Comparison of ENCODE assay signal across 24 cellular contexts in the genomic region with DNA sequence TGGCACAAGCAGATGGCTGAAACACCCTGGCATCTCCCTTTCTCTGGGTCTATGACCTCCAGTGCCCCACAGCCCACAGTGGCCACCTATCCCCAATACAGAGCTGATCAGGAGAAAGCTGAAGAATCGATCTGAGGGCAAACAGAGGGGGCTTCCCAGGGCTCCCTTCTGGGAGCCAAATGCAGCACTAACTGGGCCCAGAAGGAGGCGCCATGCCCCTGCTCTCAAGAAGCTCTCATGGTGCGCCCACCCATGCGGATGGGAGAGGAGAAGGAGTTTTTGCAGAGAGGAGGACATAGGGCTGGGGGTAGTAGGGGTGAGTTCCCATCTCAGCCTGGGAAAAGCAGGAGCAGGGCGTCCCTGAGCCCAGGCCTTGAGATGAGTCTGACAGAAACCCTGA.
DNase-seq lines count a peak whose midpoint lies in the region; ATAC-seq and TF ChIP-seq lines count a peak whose summit lies in the region.
"Had no signal": no experiment of that assay in that cellular context is flagged by ENCODE, and none has a peak within 500 bp of the region (broad histone marks: within the 10 kb centered on the region; RNA-seq: fewer than 3 reads in every experiment).

No MANE protein-coding gene starts in this region.

- no peaks in the 10 kb centered on the region for H3K9me2 ChIP-seq in DOHH2 (replicated peaks; ENCODE audit: control insufficient read depth, low read length)
- peaks cover 11% of the 10 kb centered on the region; the same call in 1 of the 2 replicates for H3K9me2 ChIP-seq in GM23338 (ENCODE audit: insufficient read depth)

- peak; percentile 41 for DNase-seq in GM23338 (ENCODE audit: low spot score)
- no peak for DNase-seq in WERI-Rb-1
- DNase-seq in nephron progenitor cell, result no peak
- DNase-seq in stimulated activated naive CD4-positive, alpha-beta T cell (lab: John Stamatoyannopoulos, UW), result no peak
- DNase-seq in cardiac septum (ENCODE audit: low spot score), result no peak
- DNase-seq in RKO (ENCODE audit: low spot score), result no peak
- DNase-seq: activated CD4-positive, alpha-beta T cell treated with anti-CD3 and anti-CD28 coated beads, Interleukin-2, amount 50 U/mL, for 1 hour; activated effector memory CD4-positive, alpha-beta T cell treated with Interleukin-2 at 50 U/mL for 16 hours; brain microvascular endothelial cell; cortex of kidney; DMS53; heart left ventricle; left ventricle myocardium superior; NCI-H1105 treated with DMSO at 0.1 percent for 48 hours; NCI-H524; stimulated activated CD4-positive, alpha-beta T cell treated with anti-CD3 and anti-CD28 coated beads, Interleukin-2, amount 100 ng/mL, for 48 hours; stimulated activated naive CD8-positive, alpha-beta T cell treated with anti-CD3 and anti-CD28 coated beads, Interleukin-15, amount 100 ng/mL, for 72 hours; T-helper 2 cell; upper lobe of left lung had no signal

- H3K4me1 Mint-ChIP-seq in GM23338, result peaks cover 39% of the 10 kb centered on the region
- peaks cover 43% of the 10 kb centered on the region for H3K4me1 Mint-ChIP-seq in nephron progenitor cell
- H3K4me1 Mint-ChIP-seq: CD4-positive, alpha-beta memory T cell; stimulated activated naive CD8-positive, alpha-beta T cell treated with anti-CD3 and anti-CD28 coated beads, Interleukin-15, amount 100 ng/mL, for 72 hours had no signal

- TF ChIP-seq CTCF in DOHH2 (IDR thresholded peaks at IDR 0.05; ENCODE audit: low read depth, low read length, poor library complexity, severe bottlenecking), result peak; percentile 40
- TF ChIP-seq CTCF in GM23338 (conservative IDR thresholded peaks at IDR 0.05; ENCODE audit: low read depth in 2 of 2), result peak; percentile 56 to 60
- TF ChIP-seq CTCF in WERI-Rb-1 (IDR thresholded peaks at IDR 0.05; ENCODE audit: low read depth, low read length), result peak; percentile 37; the same call in 1 of the 2 replicates
- peak; percentile 12 for TF ChIP-seq CTCF in nephron progenitor cell (IDR thresholded peaks at IDR 0.05)

- H3K4me2 ChIP-seq in DOHH2 (ENCODE audit: low read length), result no peak overlapping the region
- peak overlapping the region; percentile 4; the same call in 1 of the 2 replicates for H3K4me2 ChIP-seq in GM23338
- H3K4me2 ChIP-seq: KMS-11 had no signal

- H3K9me3 ChIP-seq in DOHH2 (ENCODE audit: control insufficient read depth, insufficient read depth, low read length) (no peaks in the 10 kb centered on the region), WERI-Rb-1 (ENCODE audit: severe bottlenecking) (no peaks in the 10 kb centered on the region)
- H3K9me3 ChIP-seq: heart left ventricle, SJCRH30, upper lobe of left lung had no signal

- H3K36me3 Mint-ChIP-seq in GM23338 (ENCODE audit: low read depth) (no peaks in the 10 kb centered on the region; the same call in 2 of the 3 replicates), nephron progenitor cell (ENCODE audit: low read depth) (no peaks in the 10 kb centered on the region)
- H3K36me3 Mint-ChIP-seq: CD4-positive, alpha-beta memory T cell had no signal

- H3K27ac Mint-ChIP-seq in GM23338, result no peak overlapping the region; the same call in 1 of the 2 replicates
- H3K27ac Mint-ChIP-seq in nephron progenitor cell, result no peak overlapping the region
- H3K27ac Mint-ChIP-seq: CD4-positive, alpha-beta memory T cell had no signal

- H3K4me3 ChIP-seq in DOHH2 (ENCODE audit: low read length), result no peak overlapping the region
- H3K4me3 ChIP-seq in GM23338, result no peak overlapping the region
- no peak overlapping the region for H3K4me3 ChIP-seq in WERI-Rb-1 (ENCODE audit: low read depth, low read length)
- H3K4me3 ChIP-seq: heart left ventricle, SJCRH30, upper lobe of left lung had no signal

- ATAC-seq in GM23338 (peak; percentile 7; the same call in 2 of the 3 replicates), GM18502 (IDR thresholded peaks at IDR 0.05; ENCODE audit: poor library complexity, unreplicated experiment) (no peak)
- ATAC-seq: left ventricle myocardium superior; stimulated activated naive CD8-positive, alpha-beta T cell treated with anti-CD3 and anti-CD28 coated beads, Interleukin-15, amount 100 ng/mL, for 72 hours had no signal

- H3K27ac ChIP-seq in DOHH2 (ENCODE audit: low read depth, low read length) (no peak overlapping the region), GM23338 (ENCODE audit: low read depth) (peak overlapping the region; percentile 36), WERI-Rb-1 (no peak overlapping the region)
- H3K27ac ChIP-seq: brain microvascular endothelial cell, heart left ventricle, KMS-11, SJCRH30, upper lobe of left lung had no signal

- H3K4me3 Mint-ChIP-seq in GM23338 (no peak overlapping the region), nephron progenitor cell (no peak overlapping the region)
- H3K4me3 Mint-ChIP-seq: CD4-positive, alpha-beta memory T cell; stimulated activated naive CD8-positive, alpha-beta T cell treated with anti-CD3 and anti-CD28 coated beads, Interleukin-15, amount 100 ng/mL, for 72 hours had no signal

- H3F3A ChIP-seq in DOHH2 (ENCODE audit: control insufficient read depth, insufficient read depth) (no peaks in the 10 kb centered on the region), GM23338 (replicated peaks; ENCODE audit: low read depth) (no peaks in the 10 kb centered on the region)

- H3K36me3 ChIP-seq in DOHH2 (ENCODE audit: control insufficient read depth, low read length), result no peaks in the 10 kb centered on the region
- no peaks in the 10 kb centered on the region for H3K36me3 ChIP-seq in GM23338 (ENCODE audit: insufficient read depth)
- no peaks in the 10 kb centered on the region for H3K36me3 ChIP-seq in WERI-Rb-1
- H3K36me3 ChIP-seq: brain microvascular endothelial cell, heart left ventricle, SJCRH30, upper lobe of left lung had no signal

- H4K20me1 ChIP-seq in DOHH2 (ENCODE audit: control insufficient read depth, insufficient read depth, low read depth, low read length), result no peaks in the 10 kb centered on the region
- H4K20me1 ChIP-seq in GM23338 (replicated peaks; ENCODE audit: insufficient read depth), result no peaks in the 10 kb centered on the region

- H2AFZ ChIP-seq in GM23338, result no peak overlapping the region

- intact Hi-C loops in cardiac septum (cut with DNase I), result no loop called here

- no peaks in the 10 kb centered on the region; the same call in 2 of the 3 replicates for H3K9me3 Mint-ChIP-seq in GM23338
- no peaks in the 10 kb centered on the region for H3K9me3 Mint-ChIP-seq in nephron progenitor cell
- H3K9me3 Mint-ChIP-seq: stimulated activated naive CD8-positive, alpha-beta T cell treated with anti-CD3 and anti-CD28 coated beads, Interleukin-15, amount 100 ng/mL, for 72 hours had no signal

- H3K27me3 ChIP-seq in DOHH2 (ENCODE audit: control insufficient read depth, low read length) (no peaks in the 10 kb centered on the region), GM23338 (ENCODE audit: insufficient read depth) (no peaks in the 10 kb centered on the region), WERI-Rb-1 (ENCODE audit: insufficient read depth, low read depth, severe bottlenecking) (no peaks in the 10 kb centered on the region)
- H3K27me3 ChIP-seq: brain microvascular endothelial cell, upper lobe of left lung had no signal

- H3K79me2 ChIP-seq in DOHH2 (ENCODE audit: control insufficient read depth, low read length), result no peaks in the 10 kb centered on the region
- no peaks in the 10 kb centered on the region for H3K79me2 ChIP-seq in GM23338 (replicated peaks; ENCODE audit: insufficient read depth)

- H3K4me1 ChIP-seq in DOHH2 (ENCODE audit: control insufficient read depth, low read length), result no peaks in the 10 kb centered on the region
- H3K4me1 ChIP-seq in GM23338 (ENCODE audit: insufficient read depth), result peaks cover 10% of the 10 kb centered on the region
- H3K4me1 ChIP-seq: heart left ventricle, SJCRH30, upper lobe of left lung had no signal

- peaks cover 11% of the 10 kb centered on the region for H3K27me3 Mint-ChIP-seq in GM23338 (ENCODE audit: insufficient read depth, low read depth, poor library complexity)
- H3K27me3 Mint-ChIP-seq in nephron progenitor cell (ENCODE audit: low read depth, poor library complexity), result peaks cover 12% of the 10 kb centered on the region

TF ChIP-seq in GM23338, 12 proteins besides CTCF, POLR2A, EP300 and RAD21 (continues in another document):
- TF ChIP-seq NANOG (IDR thresholded peaks at IDR 0.05; ENCODE audit: borderline replicate concordance) (no peak), ZNF114 (CRISPR knock-in tag; IDR thresholded peaks at IDR 0.05) (no peak)
